In genomic region chr11:131888230-131888826, GRCh38 we compare ENCODE assay signal across 11 cellular contexts.
DNase-seq lines count a peak whose midpoint lies in the region; ATAC-seq, FAIRE-seq and TF ChIP-seq lines count a peak whose summit lies in the region.
"Had no signal": no experiment of that assay in that cellular context is flagged by ENCODE, and none has a peak within 500 bp of the region (broad histone marks: within the 10 kb centered on the region; RNA-seq: fewer than 3 reads in every experiment).

No MANE protein-coding gene starts in this region.

- H3K79me2 ChIP-seq in smooth muscle cell (ENCODE audit: low read depth) (no peaks in the 10 kb centered on the region), Karpas-422 (ENCODE audit: low read length) (no peaks in the 10 kb centered on the region)

- H3K4me1 Mint-ChIP-seq in mesothelial cell of epicardium = peaks cover 2% of the 10 kb centered on the region

- no peak overlapping the region for H3K4me3 Mint-ChIP-seq in mesothelial cell of epicardium

- peak overlapping the region; percentile 95 for H3K9ac ChIP-seq in smooth muscle cell (ENCODE audit: low read depth)
- no peak overlapping the region for H3K9ac ChIP-seq in Karpas-422 (ENCODE audit: low read length)

- H3F3A ChIP-seq in smooth muscle cell (ENCODE audit: low read depth) = peaks cover 5% of the 10 kb centered on the region

- no peak for TF ChIP-seq POLR2A in H54 (IDR thresholded peaks at IDR 0.05; ENCODE audit: low read depth, low read length)

- H3K9me3 ChIP-seq in smooth muscle cell (replicated peaks; ENCODE audit: low read depth) (no peaks in the 10 kb centered on the region), Karpas-422 (ENCODE audit: low read length) (no peaks in the 10 kb centered on the region)

- no peaks in the 10 kb centered on the region for H3K9me2 ChIP-seq in Karpas-422 (replicated peaks; ENCODE audit: insufficient read depth, low read length)

- H4K20me1 ChIP-seq in smooth muscle cell (ENCODE audit: low read depth) = no peaks in the 10 kb centered on the region
- no peaks in the 10 kb centered on the region for H4K20me1 ChIP-seq in Karpas-422 (ENCODE audit: insufficient read depth, low read depth, low read length)

- DNase-seq in H54 (ENCODE audit: insufficient read length, low spot score) (no peak), foreskin keratinocyte (peak; percentile 89 to 95), smooth muscle cell (lab: John Stamatoyannopoulos, UW; ENCODE audit: unreplicated experiment) (no peak), NCI-H1105 treated with DMSO at 0.1 percent for 48 hours (lab: John Stamatoyannopoulos, UW) (no peak), mesothelial cell of epicardium (ENCODE audit: low spot score in 2 of 2, unreplicated experiment in 2 of 2) (no peak), Karpas-422 (no peak)
- DNase-seq: activated CD4-positive, alpha-beta T cell treated with anti-CD3 and anti-CD28 coated beads, Interleukin-2, amount 50 U/mL, for 48 hours had no signal

- no peaks in the 10 kb centered on the region for H3K36me3 Mint-ChIP-seq in mesothelial cell of epicardium

- H3K27me3 ChIP-seq in foreskin keratinocyte = no peaks in the 10 kb centered on the region
- no peaks in the 10 kb centered on the region for H3K27me3 ChIP-seq in smooth muscle cell (ENCODE audit: low read depth)
- no peaks in the 10 kb centered on the region for H3K27me3 ChIP-seq in Karpas-422 (ENCODE audit: low read length)

- TF ChIP-seq CTCF in VCaP (conservative IDR thresholded peaks at IDR 0.05) (no peak), foreskin keratinocyte (conservative IDR thresholded peaks at IDR 0.05) (no peak), smooth muscle cell (IDR thresholded peaks at IDR 0.05; ENCODE audit: borderline replicate concordance, insufficient read depth, poor library complexity, severe bottlenecking) (no peak), mesothelial cell of epicardium (IDR thresholded peaks at IDR 0.05; ENCODE audit: unreplicated experiment) (no peak)

- H3K36me3 ChIP-seq in smooth muscle cell (ENCODE audit: low read depth) (no peaks in the 10 kb centered on the region), Karpas-422 (ENCODE audit: insufficient read depth, low read length) (no peaks in the 10 kb centered on the region)

- no peak overlapping the region for H2AFZ ChIP-seq in smooth muscle cell (ENCODE audit: low read depth)
- H2AFZ ChIP-seq in Karpas-422 (ENCODE audit: low read length) = no peak overlapping the region

- peaks cover 48% of the 10 kb centered on the region for H3K27me3 Mint-ChIP-seq in mesothelial cell of epicardium (ENCODE audit: low read depth)

- WGBS in smooth muscle cell (ENCODE audit: low lambda C conversion rate) = 43% methylated on average over 13 of the region's 13 CpGs

- peak; percentile 88 for ATAC-seq in foreskin keratinocyte

- peak overlapping the region; percentile 75 for H3K4me2 ChIP-seq in smooth muscle cell
- H3K4me2 ChIP-seq in Karpas-422 (ENCODE audit: low read depth, low read length, poor library complexity, severe bottlenecking) = no peak overlapping the region

- FAIRE-seq in H54 (lab: Jason Lieb, UNC) = peak; percentile 77
- FAIRE-seq: frontal cortex, G401.6, HepG2 had no signal

- H3K4me3 ChIP-seq in smooth muscle cell (no peak overlapping the region), Karpas-422 (ENCODE audit: low read length) (no peak overlapping the region)

- H3K27ac Mint-ChIP-seq in mesothelial cell of epicardium = no peak overlapping the region

- H3K27ac ChIP-seq in VCaP (peak overlapping the region; percentile 48), foreskin keratinocyte (no peak overlapping the region), smooth muscle cell (ENCODE audit: low read depth) (peak overlapping the region; percentile 100), Karpas-422 (ENCODE audit: low read length) (no peak overlapping the region)

- H3K4me1 ChIP-seq in foreskin keratinocyte (peaks cover 11% of the 10 kb centered on the region), smooth muscle cell (ENCODE audit: low read depth) (peaks cover 43% of the 10 kb centered on the region), Karpas-422 (ENCODE audit: low read length) (no peaks in the 10 kb centered on the region)

- no peaks in the 10 kb centered on the region for H3K9me3 Mint-ChIP-seq in mesothelial cell of epicardium

Comparison
In these comparisons a context has a peak if more than half of its experiments do, and no peak if none do; other contexts are left out.
1. DNase-seq: peak in foreskin keratinocyte (2 of 2); none in H54 (single experiment), smooth muscle cell (single experiment), NCI-H1105 treated with DMSO at 0.1 percent for 48 hours (single experiment), mesothelial cell of epicardium (0 of 2) and Karpas-422 (single experiment).
2. H3K27ac ChIP-seq: peak in VCaP (single experiment) and smooth muscle cell (single experiment); none in foreskin keratinocyte (single experiment) and Karpas-422 (single experiment).